28 cellular contexts compared by ENCODE assay signal in the genomic region with DNA sequence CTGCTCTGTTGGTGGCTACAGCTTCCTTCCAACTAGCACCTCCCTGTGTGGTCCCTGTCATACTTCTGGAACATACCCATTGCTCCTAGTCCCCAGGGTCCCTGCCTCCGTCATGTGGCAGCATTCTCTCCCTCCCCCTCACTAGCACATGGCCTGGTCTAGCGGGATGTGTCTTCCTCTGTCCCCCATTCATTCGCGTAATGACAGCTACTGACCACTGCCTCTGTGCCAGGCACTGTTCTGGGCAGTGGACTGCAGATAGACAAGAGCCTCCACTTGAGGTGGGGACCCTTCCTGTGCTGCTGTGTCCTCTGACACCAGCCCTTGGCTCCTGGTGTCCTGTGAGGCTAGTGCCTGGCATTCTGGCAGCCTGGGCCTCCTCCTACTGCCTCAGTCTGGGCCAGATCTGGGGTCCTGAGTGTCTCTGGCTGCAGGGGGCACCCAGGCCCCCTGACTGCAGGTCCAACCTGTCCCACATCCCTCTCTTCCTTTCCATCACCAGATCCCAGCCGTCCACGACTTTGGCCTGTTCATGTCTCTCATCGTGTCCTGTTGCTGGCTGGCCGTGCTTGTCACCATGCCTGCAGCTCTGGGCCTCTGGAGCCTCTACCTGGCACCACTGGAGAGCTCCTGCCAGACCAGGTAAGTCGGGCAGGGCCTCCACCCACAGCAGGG. TPM values are rescaled to one million over a fixed set of nuclear protein-coding genes. Genes with fewer than 3 reads are reported as not detected.
"Had no signal": no experiment of that assay in that cellular context is flagged by ENCODE, and none has a peak within 500 bp of the region (broad histone marks: within the 10 kb centered on the region; RNA-seq: fewer than 3 reads in every experiment).

No MANE protein-coding gene starts in this region.

- H3K4me1 Mint-ChIP-seq: activated T-helper 17 cell treated with anti-CD3 and anti-CD28 coated beads, Interleukin-2, amount 50 U/mL, for 72 hours; nephron; stimulated activated naive B cell treated with anti-CD40 and anti-IgM and Interleukin-4, amounts not matched to agents 10 μg/mL and 1 μg/mL and 100 μg/mL, for 72 hours had no signal

- H3K9me3 Mint-ChIP-seq: activated T-helper 17 cell treated with anti-CD3 and anti-CD28 coated beads, Interleukin-2, amount 50 U/mL, for 72 hours; T-helper 2 cell treated with Interferon-gamma antibody and Interleukin-4, amounts not matched to agents 5 μg/mL and 100 μg/mL, for 36 hours had no signal

- H3K27ac ChIP-seq: esophagus muscularis mucosa, foreskin keratinocyte, heart left ventricle, lower lobe of right lung, pancreas, psoas muscle, stomach, thyroid gland had no signal

- FAIRE-seq: pancreas had no signal

- H3K27me3 ChIP-seq: foreskin keratinocyte, heart left ventricle, pancreas, thyroid gland had no signal

- H3K36me3 ChIP-seq: esophagus muscularis mucosa, heart left ventricle, lower lobe of right lung, pancreas, stomach, thyroid gland had no signal

- H3K27me3 Mint-ChIP-seq: dendritic cell treated with granulocyte-macrophage colony-stimulating factor and Interleukin-4, amounts not matched to agents 40 ng/mL and 50 ng/mL, for 4 days had no signal

- H3K9me3 ChIP-seq: lower lobe of right lung, pancreas, psoas muscle, thyroid gland had no signal

- H3K4me1 ChIP-seq: esophagus muscularis mucosa, foreskin keratinocyte, heart left ventricle, lower lobe of right lung, pancreas, psoas muscle, stomach, thyroid gland had no signal

- DNase-seq: activated CD4-positive, alpha-beta T cell treated with anti-CD3 and anti-CD28 coated beads for 48 hours; activated CD4-positive, alpha-beta T cell treated with anti-CD3 and anti-CD28 coated beads, Interleukin-2, amount 50 U/mL, for 48 hours; activated CD8-positive, alpha-beta memory T cell treated with anti-CD3 and anti-CD28 coated beads, Interleukin-2, amount 50 U/mL, for 4 hours; activated naive CD4-positive, alpha-beta T cell; activated T-cell treated with anti-CD3 and anti-CD28 coated beads, Interleukin-2, amount 50 U/mL, for 1 hour; central memory CD4-positive, alpha-beta T cell; foreskin keratinocyte; hypothalamus; kidney glomerular epithelial cell; lower lobe of right lung; mesenchymal stem cell; pancreas; psoas muscle; stimulated activated CD4-positive, alpha-beta T cell treated with anti-CD3 and anti-CD28 coated beads, Interleukin-1b, Interleukin-23, amount 100 ng/mL, for 48 hours; stimulated activated naive B cell treated with anti-CD40 and anti-IgM and Interleukin-4, amounts not matched to agents 10 μg/mL and 1 μg/mL and 100 μg/mL, for 72 hours; stomach; T-helper 1 cell; thyroid gland had no signal

- H3K4me3 ChIP-seq: esophagus muscularis mucosa, heart left ventricle, lower lobe of right lung, pancreas, psoas muscle, smooth muscle cell, stomach, thyroid gland had no signal

- H3K4me3 Mint-ChIP-seq: activated naive CD8-positive, alpha-beta T cell; activated T-helper 17 cell treated with anti-CD3 and anti-CD28 coated beads, Interleukin-2, amount 50 U/mL, for 72 hours; dendritic cell treated with granulocyte-macrophage colony-stimulating factor and Interleukin-4, amounts not matched to agents 40 ng/mL and 50 ng/mL, for 4 days; nephron; stimulated activated naive B cell treated with anti-CD40 and anti-IgM and Interleukin-4, amounts not matched to agents 10 μg/mL and 1 μg/mL and 100 μg/mL, for 72 hours; T-helper 2 cell treated with Interferon-gamma antibody and Interleukin-4, amounts not matched to agents 5 μg/mL and 100 μg/mL, for 36 hours had no signal

- ATAC-seq: activated CD4-positive, CD25-positive, alpha-beta regulatory T cell treated with anti-CD3 and anti-CD28 coated beads, Interleukin-2, amount 50 U/mL, for 24 hours; activated T-helper 17 cell treated with anti-CD3 and anti-CD28 coated beads, Interleukin-2, amount 50 U/mL, for 72 hours; foreskin keratinocyte; heart left ventricle; left lobe of liver; lower lobe of right lung; pancreas; psoas muscle; stimulated activated naive B cell treated with anti-CD40 and anti-IgM and Interleukin-4, amounts not matched to agents 10 μg/mL and 1 μg/mL and 100 μg/mL, for 72 hours had no signal

- H3K27ac Mint-ChIP-seq: activated naive CD8-positive, alpha-beta T cell; activated T-helper 17 cell treated with anti-CD3 and anti-CD28 coated beads, Interleukin-2, amount 50 U/mL, for 72 hours; dendritic cell treated with granulocyte-macrophage colony-stimulating factor and Interleukin-4, amounts not matched to agents 40 ng/mL and 50 ng/mL, for 4 days; nephron; stimulated activated naive B cell treated with anti-CD40 and anti-IgM and Interleukin-4, amounts not matched to agents 10 μg/mL and 1 μg/mL and 100 μg/mL, for 72 hours; T-helper 2 cell treated with Interferon-gamma antibody and Interleukin-4, amounts not matched to agents 5 μg/mL and 100 μg/mL, for 36 hours had no signal

RNA-seq across cellular contexts. Expression of gene DISP3, which starts 38.1 kb away (rescaled TPM):
- total RNA-seq: esophagus muscularis mucosa, left lobe of liver, smooth muscle cell, thyroid gland had no signal
